16 cellular contexts compared by ENCODE assay signal in genomic region chr3:99783009-99783573, GRCh38. TPM values are rescaled to one million over a fixed set of nuclear protein-coding genes. Genes with fewer than 3 reads are reported as not detected.
DNase-seq lines count a peak whose midpoint lies in the region; TF ChIP-seq lines count a peak whose summit lies in the region.
"Had no signal": no experiment of that assay in that cellular context is flagged by ENCODE, and none has a peak within 500 bp of the region (broad histone marks: within the 10 kb centered on the region; RNA-seq: fewer than 3 reads in every experiment).

No MANE protein-coding gene starts in this region.

- no peak overlapping the region for H2AFZ ChIP-seq in ACC112 (ENCODE audit: low read length, unreplicated experiment)

- 89 to 91% methylated on average over 4 to 5 of the region's 5 CpGs for WGBS in endodermal cell (ENCODE audit: insufficient coverage in 1 of 2, insufficient read length in 1 of 2), 2 experiments

- no peak overlapping the region for H3K4me3 Mint-ChIP-seq in endodermal cell
- H3K4me3 Mint-ChIP-seq: natural killer cell treated with Interleukin-12 subunit alpha and Interleukin-12 subunit beta and Interleukin-15 and Interleukin-18, amount 100 ng/mL, for 72 hours; type B pancreatic cell had no signal

- H3K36me3 ChIP-seq in ACC112 (ENCODE audit: insufficient read depth, low read length) (peaks cover 11% of the 10 kb centered on the region), WERI-Rb-1 (no peaks in the 10 kb centered on the region), endodermal cell (ENCODE audit: control insufficient read depth, insufficient read depth, low read length) (no peaks in the 10 kb centered on the region)
- H3K36me3 ChIP-seq: esophagus squamous epithelium had no signal

- peak; percentile 49 for DNase-seq in HEK293T (ENCODE audit: extremely low spot score)
- peak; percentile 61 for DNase-seq in amniotic stem cell (lab: John Stamatoyannopoulos, UW)
- DNase-seq in glomerular visceral epithelial cell (ENCODE audit: extremely low spot score): peak; percentile 93
- no peak for DNase-seq in activated CD4-positive, alpha-beta T cell treated with anti-CD3 and anti-CD28 coated beads for 4 hours
- DNase-seq in WERI-Rb-1: no peak
- no peak for DNase-seq in endodermal cell
- no peak for DNase-seq in activated CD8-positive, alpha-beta memory T cell treated with anti-CD3 and anti-CD28 coated beads for 24 hours
- DNase-seq: activated effector memory CD4-positive, alpha-beta T cell treated with Interleukin-2 at 50 U/mL for 16 hours; central memory CD4-positive, alpha-beta T cell; esophagus squamous epithelium; NCI-H774 had no signal

- no peaks in the 10 kb centered on the region for H3K36me3 Mint-ChIP-seq in endodermal cell (ENCODE audit: low read depth)
- H3K36me3 Mint-ChIP-seq: natural killer cell treated with Interleukin-12 subunit alpha and Interleukin-12 subunit beta and Interleukin-15 and Interleukin-18, amount 100 ng/mL, for 72 hours; type B pancreatic cell had no signal

- H3K27me3 Mint-ChIP-seq in endodermal cell (ENCODE audit: insufficient read depth): no peaks in the 10 kb centered on the region

- no peak overlapping the region for H3K4me3 ChIP-seq in ACC112 (ENCODE audit: low read depth, low read length)
- no peak overlapping the region for H3K4me3 ChIP-seq in WERI-Rb-1 (ENCODE audit: low read depth, low read length)
- H3K4me3 ChIP-seq in endodermal cell (ENCODE audit: low read length): no peak overlapping the region
- H3K4me3 ChIP-seq: esophagus squamous epithelium, SK-N-MC, skin epidermis had no signal

- H3K9me3 ChIP-seq in WERI-Rb-1 (ENCODE audit: severe bottlenecking) (no peaks in the 10 kb centered on the region), endodermal cell (ENCODE audit: control insufficient read depth, low read length) (no peaks in the 10 kb centered on the region)
- H3K9me3 ChIP-seq: esophagus squamous epithelium had no signal

- POLR2A ChIA-PET in HEK293T (lab: Yijun Ruan, JAX): no interaction called here

- TF ChIP-seq CTCF in WERI-Rb-1 (IDR thresholded peaks at IDR 0.05; ENCODE audit: low read depth, low read length) (no peak), endodermal cell (conservative IDR thresholded peaks at IDR 0.05) (no peak)

- H3K4me1 ChIP-seq in ACC112 (ENCODE audit: control insufficient read depth, insufficient read depth, low read length, unreplicated experiment) (peaks cover 27% of the 10 kb centered on the region), endodermal cell (ENCODE audit: control insufficient read depth, insufficient read depth, low read length) (no peaks in the 10 kb centered on the region)
- H3K4me1 ChIP-seq: esophagus squamous epithelium had no signal

- no peaks in the 10 kb centered on the region for H3K9me3 Mint-ChIP-seq in endodermal cell
- H3K9me3 Mint-ChIP-seq: natural killer cell treated with Interleukin-12 subunit alpha and Interleukin-12 subunit beta and Interleukin-15 and Interleukin-18, amount 100 ng/mL, for 72 hours; type B pancreatic cell had no signal

- CTCF ChIA-PET in HEK293T (lab: Yijun Ruan, JAX): no interaction called here

- H3K27ac ChIP-seq in ACC112 (ENCODE audit: low read depth, low read length) (peak overlapping the region; percentile 26), WERI-Rb-1 (no peak overlapping the region), endodermal cell (ENCODE audit: low read depth, low read length) (no peak overlapping the region)
- H3K27ac ChIP-seq: SK-N-MC had no signal

- H3K4me1 Mint-ChIP-seq in endodermal cell: no peaks in the 10 kb centered on the region

- H3K79me2 ChIP-seq in ACC112 (ENCODE audit: control insufficient read depth, insufficient read depth, low read length, unreplicated experiment): no peaks in the 10 kb centered on the region

- no peaks in the 10 kb centered on the region for H3K27me3 ChIP-seq in ACC112 (ENCODE audit: insufficient read depth, low read length)
- no peaks in the 10 kb centered on the region for H3K27me3 ChIP-seq in WERI-Rb-1 (ENCODE audit: insufficient read depth, low read depth, severe bottlenecking)
- peaks cover 7% of the 10 kb centered on the region for H3K27me3 ChIP-seq in endodermal cell (ENCODE audit: control insufficient read depth, insufficient read depth, low read length, poor library complexity, severe bottlenecking)
- H3K27me3 ChIP-seq: esophagus squamous epithelium had no signal

- H3K27ac Mint-ChIP-seq in endodermal cell: no peak overlapping the region
- H3K27ac Mint-ChIP-seq: natural killer cell treated with Interleukin-12 subunit alpha and Interleukin-12 subunit beta and Interleukin-15 and Interleukin-18, amount 100 ng/mL, for 72 hours; type B pancreatic cell had no signal

- no peak overlapping the region for H3K9ac ChIP-seq in endodermal cell (ENCODE audit: extremely low read depth, low read length, poor library complexity, severe bottlenecking)

TF ChIP-seq in HEK293T, 16 proteins besides CTCF, POLR2A, EP300 and RAD21:
- TF ChIP-seq ELF4 (IDR thresholded peaks at IDR 0.05) (no peak), SUZ12 (IDR thresholded peaks at IDR 0.05) (no peak), FOXM1 (IDR thresholded peaks at IDR 0.05; ENCODE audit: borderline replicate concordance) (0 out of 2 replicates have a peak, but pooled peaks have one; percentile 22), FOXK2 (IDR thresholded peaks at IDR 0.05) (no peak), BHLHE40 (IDR thresholded peaks at IDR 0.05; ENCODE audit: borderline replicate concordance) (no peak), L3MBTL2 (conservative IDR thresholded peaks at IDR 0.05) (no peak), ZNF384 (IDR thresholded peaks at IDR 0.05) (no peak), HDGF (IDR thresholded peaks at IDR 0.05; ENCODE audit: borderline replicate concordance) (no peak), TARDBP (IDR thresholded peaks at IDR 0.05) (no peak), CTBP1 (IDR thresholded peaks at IDR 0.05; ENCODE audit: borderline replicate concordance) (no peak), ARNT (IDR thresholded peaks at IDR 0.05) (no peak), PKNOX1 (IDR thresholded peaks at IDR 0.05) (peak; percentile 80), NFRKB (IDR thresholded peaks at IDR 0.05) (no peak), FOXA1 (IDR thresholded peaks at IDR 0.05) (no peak), SP1 (IDR thresholded peaks at IDR 0.05) (no peak)

RNA-seq across cellular contexts. Expression of gene CMSS1, which starts 34.6 kb away (rescaled TPM):
- total RNA-seq in endodermal cell: 10 to 100 TPM; 48.5 to 50.8 TPM
- polyA plus RNA-seq in endodermal cell (2013, experiment 1 of 2): 48.6 TPM
- polyA plus RNA-seq in endodermal cell (2013, experiment 2 of 2): 40.0 TPM

Comparison
In these comparisons a context has a peak if more than half of its experiments do, and no peak if none do; other contexts are left out.
1. DNase-seq: peak in HEK293T (single experiment), amniotic stem cell (single experiment) and glomerular visceral epithelial cell (single experiment); none in activated CD4-positive, alpha-beta T cell treated with anti-CD3 and anti-CD28 coated beads for 4 hours (0 of 2), WERI-Rb-1 (single experiment), endodermal cell (single experiment) and activated CD8-positive, alpha-beta memory T cell treated with anti-CD3 and anti-CD28 coated beads for 24 hours (single experiment).